Comparison of ENCODE assay signal across 9 cellular contexts in the genomic region with DNA sequence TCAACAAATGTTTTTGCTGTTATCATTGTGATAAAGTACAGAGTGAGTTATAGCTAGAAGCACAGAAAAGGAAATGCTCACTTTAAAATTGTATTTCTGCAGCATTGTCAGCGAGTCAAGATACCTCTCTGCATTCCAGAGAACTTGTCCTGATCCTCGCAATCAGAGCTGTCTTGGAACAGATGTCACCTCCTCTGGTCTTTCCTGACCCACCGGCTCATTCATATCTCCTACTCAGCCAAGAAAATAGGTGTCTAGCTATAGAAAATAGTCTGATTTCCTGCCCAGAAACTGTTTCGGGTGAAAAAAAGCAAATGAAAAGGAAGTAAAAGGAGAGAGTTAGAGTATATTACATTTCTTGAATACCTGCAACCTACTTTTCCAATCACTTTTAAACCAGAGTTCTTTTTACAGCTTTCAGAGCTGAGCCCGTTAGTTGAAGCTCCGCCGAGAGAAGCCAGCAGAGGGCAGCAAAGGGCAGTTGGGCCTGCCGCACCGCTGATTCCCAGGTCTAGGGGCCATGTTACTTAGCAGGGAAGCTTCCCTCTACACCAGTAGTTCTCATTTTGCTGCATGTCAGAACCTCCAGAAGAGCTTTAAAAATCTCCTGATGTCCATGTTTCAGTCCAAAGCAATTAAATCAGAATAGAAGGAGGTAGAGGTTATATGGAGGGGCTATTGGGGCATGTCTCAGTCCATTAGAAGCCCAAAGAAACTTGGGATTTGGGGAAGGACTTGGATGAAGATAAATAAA.
DNase-seq lines count a peak whose midpoint lies in the region; ATAC-seq and TF ChIP-seq lines count a peak whose summit lies in the region.
"Had no signal": no experiment of that assay in that cellular context is flagged by ENCODE, and none has a peak within 500 bp of the region (broad histone marks: within the 10 kb centered on the region; RNA-seq: fewer than 3 reads in every experiment).

No MANE protein-coding gene starts in this region.

- 24 to 28% (median 25%) methylated on average over 9 of the region's 9 CpGs for whole genome bisulfite sequencing in heart left ventricle, 4 donors

- H3K4me3 ChIP-seq in heart left ventricle = no peak overlapping the region

- DNase-seq in CD14-positive monocyte (ENCODE audit: low spot score) = peak; percentile 45
- peak; percentile 44 for DNase-seq in NCI-H748 (lab: John Stamatoyannopoulos, UW; ENCODE audit: unreplicated experiment)
- DNase-seq in activated T-cell treated with anti-CD3 and anti-CD28 coated beads, Interleukin-2, amount 50 U/mL, for 48 hours = peak; percentile 74
- DNase-seq in heart left ventricle = peak; percentile 46 to 82 (median 54)
- peak; percentile 7 for DNase-seq in pulmonary artery endothelial cell (ENCODE audit: low read depth, low spot score)
- DNase-seq in DMS153 (lab: John Stamatoyannopoulos, UW) = no peak

- peaks cover 0 to 8% (median 0%) of the 10 kb centered on the region in 12 donors for H3K4me1 ChIP-seq in heart left ventricle

- no peaks in the 10 kb centered on the region for H3K36me3 ChIP-seq in heart left ventricle

- no peaks in the 10 kb centered on the region for H3K36me3 Mint-ChIP-seq in CD14-positive monocyte
- H3K36me3 Mint-ChIP-seq: naive thymus-derived CD8-positive, alpha-beta T cell had no signal

- no peak overlapping the region for H3K4me3 Mint-ChIP-seq in CD14-positive monocyte
- H3K4me3 Mint-ChIP-seq: naive thymus-derived CD8-positive, alpha-beta T cell had no signal

- TF ChIP-seq POLR2A in heart left ventricle (IDR thresholded peaks at IDR 0.05) = no peak

- H3K27ac ChIP-seq in heart left ventricle = no peak overlapping the region

- peak overlapping the region in 1 of 7 donors; percentile 7 for H3K27ac Mint-ChIP-seq in CD14-positive monocyte
- H3K27ac Mint-ChIP-seq: naive thymus-derived CD8-positive, alpha-beta T cell had no signal

- peaks cover 0 to 3% (median 0%) of the 10 kb centered on the region in 7 donors for H3K9me3 Mint-ChIP-seq in CD14-positive monocyte

- peak; percentile 82 for ATAC-seq in GM18909 (IDR thresholded peaks at IDR 0.05; ENCODE audit: poor library complexity, unreplicated experiment)
- peak; percentile 89 for ATAC-seq in HG03045 (IDR thresholded peaks at IDR 0.05; ENCODE audit: unreplicated experiment)
- ATAC-seq in heart left ventricle = peak; percentile 37 to 86 (median 67)
- ATAC-seq: naive thymus-derived CD8-positive, alpha-beta T cell had no signal

- intact Hi-C loops in CD14-positive monocyte (cut with micrococcal nuclease) = loop anchor here in 1 of 2 donors (10.0 kb wide), 1 partner anchor 914 kb away; no protein-coding TSS in a partner anchor
- intact Hi-C loops in heart left ventricle (cut with DNase I) = loop anchor here in 9 of 10 donors (2.0 to 10.0 kb wide), 9 partner anchors 416 to 917 kb away; no protein-coding TSS in a partner anchor

- TF ChIP-seq CTCF in CD14-positive monocyte (IDR thresholded peaks at IDR 0.05) = peak; percentile 88
- peak; percentile 70 to 92 (median 83) for TF ChIP-seq CTCF in heart left ventricle (IDR thresholded peaks at IDR 0.05)

- peaks cover 20% of the 10 kb centered on the region for H3K4me1 Mint-ChIP-seq in CD14-positive monocyte

- H3K9me3 ChIP-seq in heart left ventricle = no peaks in the 10 kb centered on the region

- H3K27me3 ChIP-seq in heart left ventricle = no peaks in the 10 kb centered on the region

- peaks cover 6 to 24% (median 12%) of the 10 kb centered on the region in 3 donors for H3K27me3 Mint-ChIP-seq in CD14-positive monocyte (ENCODE audit: low read depth in 3 of 3)
